ENCODE assay signal across 16 cellular contexts in the genomic region with DNA sequence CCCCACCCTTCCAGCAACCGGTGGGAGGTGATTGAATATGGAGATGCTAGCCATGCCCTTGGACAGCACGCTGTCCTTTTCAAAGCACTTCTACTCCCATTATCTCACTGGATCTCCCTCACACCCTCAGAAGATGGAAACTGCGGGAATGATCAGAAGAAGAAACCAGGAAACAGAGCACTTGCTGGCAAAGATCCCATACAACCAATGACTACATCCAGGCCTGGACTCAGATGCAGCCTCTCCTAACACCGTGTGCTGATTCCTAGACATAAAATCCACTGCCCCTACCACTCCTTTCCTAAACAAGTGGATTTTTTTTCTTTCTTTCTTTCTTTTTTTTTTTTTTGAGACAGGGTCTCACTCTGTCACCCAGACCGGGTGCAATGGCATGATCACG.
"Had no signal": no experiment of that assay in that cellular context is flagged by ENCODE, and none has a peak within 500 bp of the region (broad histone marks: within the 10 kb centered on the region; RNA-seq: fewer than 3 reads in every experiment).

No MANE protein-coding gene starts in this region.

- H3K36me3 Mint-ChIP-seq: activated naive CD4-positive, alpha-beta T cell treated with anti-CD3 and anti-CD28 coated beads, Interleukin-2, amount 50 U/mL, for 24 hours had no signal

- H3K27me3 Mint-ChIP-seq: activated naive CD4-positive, alpha-beta T cell treated with anti-CD3 and anti-CD28 coated beads, Interleukin-2, amount 50 U/mL, for 24 hours had no signal

- ATAC-seq: esophagus mucosa, gastroesophageal sphincter, heart right ventricle, left lung, upper lobe of right lung had no signal

- H3K4me1 Mint-ChIP-seq: activated naive CD4-positive, alpha-beta T cell treated with anti-CD3 and anti-CD28 coated beads, Interleukin-2, amount 50 U/mL, for 24 hours had no signal

- H3K4me3 Mint-ChIP-seq: activated naive CD4-positive, alpha-beta T cell treated with anti-CD3 and anti-CD28 coated beads, Interleukin-2, amount 50 U/mL, for 24 hours; nephron had no signal

- H3K27ac Mint-ChIP-seq: activated naive CD4-positive, alpha-beta T cell treated with anti-CD3 and anti-CD28 coated beads, Interleukin-2, amount 50 U/mL, for 24 hours had no signal

- DNase-seq: activated CD4-positive, alpha-beta T cell treated with anti-CD3 and anti-CD28 coated beads, Interleukin-2, amount 50 U/mL, for 4 hours; activated gamma-delta T cell; effector CD4-positive, alpha-beta T cell; heart right ventricle; left lung; midbrain; occipital lobe; stimulated activated CD4-positive, alpha-beta T cell treated with anti-CD3 and anti-CD28 coated beads, Interleukin-12 subunit alpha, Interleukin-12 subunit beta, amount 100 ng/mL, for 4 hours; stimulated activated CD4-positive, alpha-beta T cell treated with anti-CD3 and anti-CD28 coated beads, Interleukin-1b, Interleukin-23, amount 100 ng/mL, for 48 hours; stimulated activated CD8-positive, alpha-beta memory T cell treated with anti-CD3 and anti-CD28 coated beads, Interleukin-4, amount 100 ng/mL, for 48 hours; stimulated activated naive CD4-positive, alpha-beta T cell; upper lobe of right lung had no signal
